ENCODE assay signal across 9 cellular contexts in the genomic region with DNA sequence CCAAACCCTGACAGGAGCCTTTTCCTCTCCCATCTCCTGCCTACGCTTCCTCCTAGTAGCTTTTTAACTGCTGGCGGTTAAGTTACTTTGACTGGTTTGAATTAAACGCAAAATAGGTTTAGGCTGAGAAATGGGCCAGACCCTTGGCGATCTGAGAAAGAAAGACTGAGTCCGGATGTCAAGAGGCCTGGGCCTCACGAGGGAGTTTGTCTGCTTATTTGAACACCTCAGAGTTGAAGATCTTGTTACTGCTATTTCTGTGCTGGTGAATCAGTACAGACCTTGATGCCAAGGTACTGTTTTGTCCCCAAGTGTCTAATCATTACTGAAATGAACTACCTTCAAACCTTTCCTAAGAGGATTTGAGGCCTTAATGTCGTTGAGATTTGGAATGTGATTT. TPM values are rescaled to one million over a fixed set of nuclear protein-coding genes. Genes with fewer than 3 reads are reported as not detected.
DNase-seq lines count a peak whose midpoint lies in the region; TF ChIP-seq lines count a peak whose summit lies in the region.
"Had no signal": no experiment of that assay in that cellular context is flagged by ENCODE, and none has a peak within 500 bp of the region (broad histone marks: within the 10 kb centered on the region; RNA-seq: fewer than 3 reads in every experiment).

No MANE protein-coding gene starts in this region.

- H3K9me3 Mint-ChIP-seq in nephron = no peaks in the 10 kb centered on the region

- peak overlapping the region; percentile 94 for H2AFZ ChIP-seq in MM.1S (ENCODE audit: low read length)

- H3K4me3 ChIP-seq in AG04450 (ENCODE audit: low read depth, low read length) = peak overlapping the region; percentile 66
- peak overlapping the region; percentile 63 for H3K4me3 ChIP-seq in MM.1S (ENCODE audit: low read length)
- peak overlapping the region; percentile 26 for H3K4me3 ChIP-seq in endocrine pancreas (ENCODE audit: control insufficient read depth, insufficient read depth, low read length)

- H3K4me1 Mint-ChIP-seq in nephron = peaks cover 10% of the 10 kb centered on the region

- POLR2A ChIA-PET in AG04450 (lab: Yijun Ruan, JAX) = no interaction called here
- POLR2A ChIA-PET in RWPE1 (lab: Yijun Ruan, JAX; ENCODE audit: low non-redundant PET) = no interaction called here

- H3K36me3 ChIP-seq in MM.1S (replicated peaks; ENCODE audit: insufficient read depth, low read length) = no peaks in the 10 kb centered on the region
- no peaks in the 10 kb centered on the region for H3K36me3 ChIP-seq in endocrine pancreas (ENCODE audit: control insufficient read depth, insufficient read depth, low read length)

- H3K27ac ChIP-seq in AG04450 (ENCODE audit: low read depth, low read length) (no peak overlapping the region), MM.1S (ENCODE audit: low read length) (no peak overlapping the region), RWPE1 (no peak overlapping the region)

- no peaks in the 10 kb centered on the region for H3K9me2 ChIP-seq in MM.1S (replicated peaks; ENCODE audit: insufficient read depth, low read length)

- no peaks in the 10 kb centered on the region for H3K36me3 Mint-ChIP-seq in nephron (ENCODE audit: low read depth)

- H3K27me3 Mint-ChIP-seq in nephron (ENCODE audit: low read depth) = peaks cover 31% of the 10 kb centered on the region

- H3K27me3 ChIP-seq in AG04450 (ENCODE audit: control insufficient read depth, insufficient read depth, low read length) (peaks cover 40% of the 10 kb centered on the region), MM.1S (replicated peaks; ENCODE audit: insufficient read depth, low read length) (peaks cover 86% of the 10 kb centered on the region), endocrine pancreas (ENCODE audit: control insufficient read depth, insufficient read depth, low read length) (no peaks in the 10 kb centered on the region)

- H3F3A ChIP-seq in MM.1S (ENCODE audit: insufficient read depth, low read length) = no peaks in the 10 kb centered on the region

- no peaks in the 10 kb centered on the region for H3K9me3 ChIP-seq in AG04450 (ENCODE audit: control insufficient read depth, insufficient read depth, low read length)
- H3K9me3 ChIP-seq in MM.1S (replicated peaks; ENCODE audit: insufficient read depth, low read length) = no peaks in the 10 kb centered on the region
- H3K9me3 ChIP-seq in endocrine pancreas (ENCODE audit: control insufficient read depth, low read length) = no peaks in the 10 kb centered on the region

- no peaks in the 10 kb centered on the region for H3K79me2 ChIP-seq in MM.1S (ENCODE audit: low read length)

- DNase-seq in AG04450 (ENCODE audit: low read depth, low spot score) (no peak), MM.1S (no peak), superior temporal gyrus (ENCODE audit: extremely low spot score) (no peak), NCI-H510A treated with DMSO at 0.1 percent for 48 hours (lab: John Stamatoyannopoulos, UW) (no peak), islet precursor cell (no peak), RWPE1 (ENCODE audit: low spot score) (no peak)
- DNase-seq: Kasumi-1 had no signal

- no peak for TF ChIP-seq CTCF in AG04450 (IDR thresholded peaks at IDR 0.05; ENCODE audit: low read depth, low read length)
- no peak for TF ChIP-seq CTCF in MM.1S (IDR thresholded peaks at IDR 0.05; ENCODE audit: low read length)
- TF ChIP-seq CTCF in nephron (IDR thresholded peaks at IDR 0.05; ENCODE audit: unreplicated experiment in 3 of 3) = no peak
- no peak for TF ChIP-seq CTCF in RWPE1 (conservative IDR thresholded peaks at IDR 0.05; ENCODE audit: low read depth)

- H3K4me3 Mint-ChIP-seq in nephron = peak overlapping the region; percentile 84 to 87 (median 87)

- H3K4me1 ChIP-seq in MM.1S (ENCODE audit: low read length) = 0 out of 2 replicates have a peak, but pooled peaks cover 4% of the 10 kb centered on the region
- H3K4me1 ChIP-seq in endocrine pancreas (ENCODE audit: control insufficient read depth, insufficient read depth, low read length) = peaks cover 5% of the 10 kb centered on the region

- CTCF ChIA-PET in AG04450 (lab: Charles Lee) = interaction anchor here (1.2 to 2.0 kb wide), 2 partner anchors 62 to 109 kb away, joined by 3 to 5 read pairs; no protein-coding TSS in a partner anchor
- CTCF ChIA-PET in RWPE1 (lab: Yijun Ruan, JAX) = no interaction called here

- H3K9ac ChIP-seq in MM.1S (ENCODE audit: low read length) = no peak overlapping the region
- peak overlapping the region; percentile 8 for H3K9ac ChIP-seq in endocrine pancreas (ENCODE audit: control insufficient read depth, insufficient read depth, low read length)

- peak overlapping the region; percentile 94; the same call in 1 of the 2 replicates for H3K4me2 ChIP-seq in MM.1S (ENCODE audit: low read depth, low read length)

- no peaks in the 10 kb centered on the region for H4K20me1 ChIP-seq in MM.1S (ENCODE audit: insufficient read depth, low read length)

- peak overlapping the region; percentile 74 to 92 (median 85) for H3K27ac Mint-ChIP-seq in nephron

RNA-seq across cellular contexts. Expression of a gene that starts 0.8 kb away (rescaled TPM):
- polyA plus RNA-seq in AG04450 (2011; rRNA removed) = 3.1 and 3.7 TPM in 2 replicates
- polyA minus RNA-seq in AG04450 (2011; rRNA and poly(A)+ RNA removed) = 22.1 and 35.0 TPM in 2 replicates
